In the genomic region with DNA sequence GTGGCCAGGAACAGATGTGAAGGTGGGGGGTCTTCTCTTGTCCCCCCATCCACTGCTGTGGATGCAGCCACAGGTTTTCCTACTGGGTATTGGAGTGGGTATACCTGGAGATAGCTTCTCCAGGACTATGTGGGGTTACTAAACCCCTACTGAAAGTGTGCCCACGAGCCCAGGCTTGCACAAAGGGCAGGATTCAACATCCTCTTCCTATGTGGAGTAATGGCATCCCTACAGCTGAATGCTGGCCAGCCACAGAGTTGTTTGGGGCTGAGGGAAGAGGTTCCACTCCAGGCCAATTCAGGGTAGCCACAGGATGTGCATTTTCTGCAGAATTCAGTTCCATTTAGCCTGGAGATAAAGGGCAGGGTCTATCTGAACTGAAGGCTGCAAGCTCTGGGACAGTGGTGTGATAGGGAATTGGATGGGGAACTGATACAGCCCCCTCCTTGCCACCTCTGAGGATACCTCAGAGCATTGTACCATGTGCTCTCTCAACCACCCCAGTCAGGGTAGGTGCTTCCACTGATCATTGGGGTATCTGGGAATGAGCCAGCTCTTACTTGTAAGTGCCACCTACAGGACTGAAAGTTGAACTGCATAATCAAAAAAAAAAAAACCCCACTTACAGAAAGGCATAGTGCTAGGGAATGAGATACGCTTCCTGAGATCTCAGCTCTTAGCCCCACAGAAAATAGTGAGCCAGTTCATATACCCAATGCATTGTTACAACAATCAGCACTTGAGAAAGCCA, we compare ENCODE assay signal across 9 cellular contexts.
DNase-seq lines count a peak whose midpoint lies in the region; ATAC-seq and TF ChIP-seq lines count a peak whose summit lies in the region.
"Had no signal": no experiment of that assay in that cellular context is flagged by ENCODE, and none has a peak within 500 bp of the region (broad histone marks: within the 10 kb centered on the region; RNA-seq: fewer than 3 reads in every experiment).

No MANE protein-coding gene starts in this region.

- DNase-seq in AML-193 (lab: John Stamatoyannopoulos, UW): peak; percentile 23 to 34
- peak; percentile 16 for DNase-seq in GM20000 (ENCODE audit: low spot score)
- peak; percentile 64 for DNase-seq in NCI-H69 (lab: John Stamatoyannopoulos, UW)
- peak; percentile 60 for DNase-seq in fibroblast of pulmonary artery (ENCODE audit: low read depth)
- no peak for DNase-seq in cortex of kidney (lab: John Stamatoyannopoulos, UW)
- no peak for DNase-seq in hypothalamus (lab: John Stamatoyannopoulos, UW)
- no peak for DNase-seq in NCI-H2227 treated with DMSO at 0.1 percent for 48 hours (lab: John Stamatoyannopoulos, UW)
- DNase-seq: activated naive CD8-positive, alpha-beta T cell treated with anti-CD3 and anti-CD28 coated beads, Interleukin-2, amount 10 ng/mL, durations not matched to agents 7 days and 5 days had no signal

- H3K4me3 ChIP-seq in fibroblast of pulmonary artery (replicated peaks; ENCODE audit: low read depth, low read length): no peak overlapping the region

- no peak for ATAC-seq in GM21723 (IDR thresholded peaks at IDR 0.05; ENCODE audit: unreplicated experiment)

- TF ChIP-seq CTCF in GM20000 (IDR thresholded peaks at IDR 0.05; ENCODE audit: extremely low read depth, missing control alignments) (no peak), fibroblast of pulmonary artery (IDR thresholded peaks at IDR 0.05; ENCODE audit: low read length, missing control alignments) (peak; percentile 52)

Comparison
In these comparisons a context has a peak if more than half of its experiments do, and no peak if none do; other contexts are left out.
1. DNase-seq: peak in AML-193 (2 of 2), GM20000 (single experiment), NCI-H69 (single experiment) and fibroblast of pulmonary artery (single experiment); none in cortex of kidney (single experiment), hypothalamus (0 of 51) and NCI-H2227 treated with DMSO at 0.1 percent for 48 hours (single experiment).